26 cellular contexts compared by ENCODE assay signal in genomic region chr4:184719407-184719806, GRCh38.
"Had no signal": no experiment of that assay in that cellular context is flagged by ENCODE, and none has a peak within 500 bp of the region (broad histone marks: within the 10 kb centered on the region; RNA-seq: fewer than 3 reads in every experiment).

No MANE protein-coding gene starts in this region.

- H3K4me3 Mint-ChIP-seq: natural killer cell; nephron progenitor cell; neural progenitor cell; stimulated activated memory B cell treated with anti-CD40 and anti-IgM and Interleukin-4, amounts not matched to agents 10 μg/mL and 1 μg/mL and 100 μg/mL, for 72 hours; stimulated activated naive CD8-positive, alpha-beta T cell treated with anti-CD3 and anti-CD28 coated beads, Interleukin-15, amount 100 ng/mL, for 72 hours had no signal

- H3K9ac ChIP-seq: neural progenitor cell had no signal

- H3K27me3 ChIP-seq: neural progenitor cell, neutrophil, ovary, right atrium auricular region, right lobe of liver, tibial nerve, upper lobe of left lung, vagina had no signal

- ATAC-seq: natural killer cell; right lobe of liver; stimulated activated memory B cell treated with anti-CD40 and anti-IgM and Interleukin-4, amounts not matched to agents 10 μg/mL and 1 μg/mL and 100 μg/mL, for 72 hours; stimulated activated naive CD8-positive, alpha-beta T cell treated with anti-CD3 and anti-CD28 coated beads, Interleukin-15, amount 100 ng/mL, for 72 hours had no signal

- H3K4me2 ChIP-seq: neural progenitor cell, smooth muscle cell had no signal

- DNase-seq: hypothalamus; islet precursor cell; left ventricle myocardium inferior; naive B cell; natural killer cell; nephron progenitor cell; occipital lobe; ovary; right lobe of liver; stimulated activated CD4-positive, alpha-beta T cell treated with anti-CD3 and anti-CD28 coated beads, Interleukin-1b, Interleukin-23, amount 100 ng/mL, for 48 hours; stimulated activated CD4-positive, alpha-beta T cell treated with anti-CD3 and anti-CD28 coated beads, Interleukin-2, amount 100 ng/mL, for 48 hours; stimulated activated CD4-positive, alpha-beta T cell treated with anti-CD3 and anti-CD28 coated beads, Interleukin-4, amount 100 ng/mL, for 4 hours; stimulated activated CD8-positive, alpha-beta memory T cell treated with anti-CD3 and anti-CD28 coated beads, Interleukin-4, amount 100 ng/mL, for 48 hours; stimulated activated naive CD4-positive, alpha-beta T cell treated with Interleukin-2 at 50 U/mL for 16 hours; stimulated activated naive CD8-positive, alpha-beta T cell treated with anti-CD3 and anti-CD28 coated beads, Interleukin-15, amount 100 ng/mL, for 72 hours; substantia nigra; upper lobe of left lung had no signal

- H2AFZ ChIP-seq: neural progenitor cell had no signal

- H3K36me3 ChIP-seq: left ventricle myocardium inferior, neutrophil, ovary, right atrium auricular region, right lobe of liver, upper lobe of left lung had no signal

- H3K4me1 ChIP-seq: left ventricle myocardium inferior, neural progenitor cell, right atrium auricular region, right lobe of liver, tibial nerve, upper lobe of left lung, vagina had no signal

- H3K4me1 Mint-ChIP-seq: neural progenitor cell had no signal

- H3K4me3 ChIP-seq: left ventricle myocardium inferior, lung, neural progenitor cell, ovary, right atrium auricular region, right lobe of liver, smooth muscle cell, tibial nerve, upper lobe of left lung, vagina had no signal

- H3K9me3 ChIP-seq: neutrophil, ovary, right atrium auricular region, vagina had no signal

- H3K27me3 Mint-ChIP-seq: naive B cell; progenitor cell of endocrine pancreas; stimulated activated memory B cell treated with anti-CD40 and anti-IgM and Interleukin-4, amounts not matched to agents 10 μg/mL and 1 μg/mL and 100 μg/mL, for 72 hours; stimulated activated naive CD8-positive, alpha-beta T cell treated with anti-CD3 and anti-CD28 coated beads, Interleukin-15, amount 100 ng/mL, for 72 hours had no signal

- H3K9me3 Mint-ChIP-seq: neural progenitor cell had no signal

- H3K27ac Mint-ChIP-seq: natural killer cell; neural progenitor cell; stimulated activated memory B cell treated with anti-CD40 and anti-IgM and Interleukin-4, amounts not matched to agents 10 μg/mL and 1 μg/mL and 100 μg/mL, for 72 hours; stimulated activated naive CD8-positive, alpha-beta T cell treated with anti-CD3 and anti-CD28 coated beads, Interleukin-15, amount 100 ng/mL, for 72 hours had no signal

- H3K27ac ChIP-seq: left ventricle myocardium inferior, neural progenitor cell, neutrophil, ovary, right atrium auricular region, right lobe of liver, tibial nerve, upper lobe of left lung, vagina had no signal
